Comparison of ENCODE assay signal across 1 cellular context in the genomic region with DNA sequence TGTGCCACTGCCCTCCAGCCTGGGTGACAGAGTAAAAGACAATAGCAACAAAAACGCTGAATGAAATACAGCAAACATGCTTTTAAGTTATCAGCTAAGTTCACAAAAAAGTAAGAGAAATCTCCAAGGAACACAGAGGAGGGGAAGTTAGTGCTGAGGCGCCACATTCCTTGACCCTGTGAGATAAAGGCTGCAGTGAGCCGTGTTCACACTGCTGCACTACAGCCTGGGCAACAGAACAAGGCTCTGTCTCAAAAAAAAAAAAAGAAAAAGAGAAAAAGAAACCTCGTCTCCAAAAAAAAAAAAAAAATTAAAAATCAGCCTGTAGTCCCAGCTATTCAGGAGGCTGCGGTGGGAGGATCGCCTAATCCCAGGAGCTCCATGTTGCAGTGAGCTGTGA.
TF ChIP-seq lines count a peak whose summit lies in the region.

No MANE protein-coding gene starts in this region.

TF ChIP-seq in WTC11, 78 proteins besides CTCF, POLR2A, EP300 and RAD21:
- no peak for TF ChIP-seq ZNF121 (CRISPR knock-in tag; IDR thresholded peaks at IDR 0.05)
- TF ChIP-seq, protein P1, sequence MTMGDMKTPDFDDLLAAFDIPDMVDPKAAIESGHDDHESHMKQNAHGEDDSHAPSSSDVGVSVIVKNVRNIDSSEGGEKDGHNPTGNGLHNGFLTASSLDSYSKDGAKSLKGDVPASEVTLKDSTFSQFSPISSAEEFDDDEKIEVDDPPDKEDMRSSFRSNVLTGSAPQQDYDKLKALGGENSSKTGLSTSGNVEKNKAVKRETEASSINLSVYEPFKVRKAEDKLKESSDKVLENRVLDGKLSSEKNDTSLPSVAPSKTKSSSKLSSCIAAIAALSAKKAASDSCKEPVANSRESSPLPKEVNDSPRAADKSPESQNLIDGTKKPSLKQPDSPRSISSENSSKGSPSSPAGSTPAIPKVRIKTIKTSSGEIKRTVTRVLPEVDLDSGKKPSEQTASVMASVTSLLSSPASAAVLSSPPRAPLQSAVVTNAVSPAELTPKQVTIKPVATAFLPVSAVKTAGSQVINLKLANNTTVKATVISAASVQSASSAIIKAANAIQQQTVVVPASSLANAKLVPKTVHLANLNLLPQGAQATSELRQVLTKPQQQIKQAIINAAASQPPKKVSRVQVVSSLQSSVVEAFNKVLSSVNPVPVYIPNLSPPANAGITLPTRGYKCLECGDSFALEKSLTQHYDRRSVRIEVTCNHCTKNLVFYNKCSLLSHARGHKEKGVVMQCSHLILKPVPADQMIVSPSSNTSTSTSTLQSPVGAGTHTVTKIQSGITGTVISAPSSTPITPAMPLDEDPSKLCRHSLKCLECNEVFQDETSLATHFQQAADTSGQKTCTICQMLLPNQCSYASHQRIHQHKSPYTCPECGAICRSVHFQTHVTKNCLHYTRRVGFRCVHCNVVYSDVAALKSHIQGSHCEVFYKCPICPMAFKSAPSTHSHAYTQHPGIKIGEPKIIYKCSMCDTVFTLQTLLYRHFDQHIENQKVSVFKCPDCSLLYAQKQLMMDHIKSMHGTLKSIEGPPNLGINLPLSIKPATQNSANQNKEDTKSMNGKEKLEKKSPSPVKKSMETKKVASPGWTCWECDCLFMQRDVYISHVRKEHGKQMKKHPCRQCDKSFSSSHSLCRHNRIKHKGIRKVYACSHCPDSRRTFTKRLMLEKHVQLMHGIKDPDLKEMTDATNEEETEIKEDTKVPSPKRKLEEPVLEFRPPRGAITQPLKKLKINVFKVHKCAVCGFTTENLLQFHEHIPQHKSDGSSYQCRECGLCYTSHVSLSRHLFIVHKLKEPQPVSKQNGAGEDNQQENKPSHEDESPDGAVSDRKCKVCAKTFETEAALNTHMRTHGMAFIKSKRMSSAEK (CRISPR knock-in tag; IDR thresholded peaks at IDR 0.05; ENCODE audit: borderline replicate concordance), result no peak
- no peak for TF ChIP-seq PRDM15 (CRISPR knock-in tag; IDR thresholded peaks at IDR 0.05)
- TF ChIP-seq ZNF219 (CRISPR knock-in tag; IDR thresholded peaks at IDR 0.05; ENCODE audit: borderline replicate concordance), result no peak
- no peak for TF ChIP-seq PRRX2 (CRISPR knock-in tag; IDR thresholded peaks at IDR 0.05)
- no peak for TF ChIP-seq CREB1 (CRISPR knock-in tag; IDR thresholded peaks at IDR 0.05)
- TF ChIP-seq MXD4 (CRISPR knock-in tag; IDR thresholded peaks at IDR 0.05; ENCODE audit: borderline replicate concordance), result no peak
- TF ChIP-seq SMAD3 (CRISPR knock-in tag; IDR thresholded peaks at IDR 0.05; ENCODE audit: borderline replicate concordance), result no peak
- TF ChIP-seq ZNF423 (CRISPR knock-in tag; IDR thresholded peaks at IDR 0.05), result no peak
- no peak for TF ChIP-seq HMGA2 (CRISPR knock-in tag; IDR thresholded peaks at IDR 0.05)
- no peak for TF ChIP-seq NR2C2 (CRISPR knock-in tag; IDR thresholded peaks at IDR 0.05)
- TF ChIP-seq EMX1 (CRISPR knock-in tag; IDR thresholded peaks at IDR 0.05), result no peak
- TF ChIP-seq GABPB1 (CRISPR knock-in tag; IDR thresholded peaks at IDR 0.05), result no peak
- TF ChIP-seq, protein P2, sequence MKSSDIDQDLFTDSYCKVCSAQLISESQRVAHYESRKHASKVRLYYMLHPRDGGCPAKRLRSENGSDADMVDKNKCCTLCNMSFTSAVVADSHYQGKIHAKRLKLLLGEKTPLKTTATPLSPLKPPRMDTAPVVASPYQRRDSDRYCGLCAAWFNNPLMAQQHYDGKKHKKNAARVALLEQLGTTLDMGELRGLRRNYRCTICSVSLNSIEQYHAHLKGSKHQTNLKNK (CRISPR knock-in tag; IDR thresholded peaks at IDR 0.05), result no peak
TF ChIP-seq in WTC11: peak in this region for 0.
